In genomic region chr4:52611030-52611555, GRCh38 we compare ENCODE assay signal across 23 cellular contexts.
"Had no signal": no experiment of that assay in that cellular context is flagged by ENCODE, and none has a peak within 500 bp of the region (broad histone marks: within the 10 kb centered on the region; RNA-seq: fewer than 3 reads in every experiment).

No MANE protein-coding gene starts in this region.

- H3K27ac ChIP-seq: brain microvascular endothelial cell, Peyer's patch, RWPE1, VCaP had no signal

- H3K4me1 ChIP-seq: Peyer's patch had no signal

- H3K4me3 ChIP-seq: Peyer's patch had no signal

- H3K36me3 ChIP-seq: Peyer's patch had no signal

- ATAC-seq: activated CD8-positive, alpha-beta T cell treated with anti-CD3 and anti-CD28 coated beads for 36 hours; activated T-cell treated with anti-CD3 and anti-CD28 coated beads, Interleukin-2, amount 50 U/mL, for 72 hours had no signal

- H3K27me3 ChIP-seq: brain microvascular endothelial cell, Peyer's patch had no signal

- H3K9me3 ChIP-seq: Peyer's patch had no signal

- DNase-seq: activated CD4-positive, alpha-beta T cell treated with anti-CD3 and anti-CD28 coated beads for 4 hours; activated CD8-positive, alpha-beta memory T cell treated with anti-CD3 and anti-CD28 coated beads, Interleukin-2, amount 50 U/mL, for 4 hours; activated CD8-positive, alpha-beta T cell treated with anti-CD3 and anti-CD28 coated beads for 36 hours; activated gamma-delta T cell treated with Interleukin-2 at 50 U/mL for 16 hours; activated naive CD4-positive, alpha-beta T cell treated with anti-CD3 and anti-CD28 coated beads, Interleukin-2, amount 10 ng/mL, durations not matched to agents 7 days and 5 days; activated naive CD8-positive, alpha-beta T cell treated with anti-CD3 and anti-CD28 coated beads for 36 hours; activated T-cell treated with anti-CD3 and anti-CD28 coated beads, Interleukin-2, amount 50 U/mL, for 72 hours; brain microvascular endothelial cell; caudate nucleus; IMR-90; Kasumi-1; KBM-7; NCI-H1048; NCI-H1694; NCI-H2029; NCI-H2107; NCI-H446; Peyer's patch; SHP77 treated with DMSO at 0.1 percent for 48 hours; T-helper 2 cell; T1000 had no signal
